Comparison of ENCODE assay signal across 1 cellular context in the genomic region with DNA sequence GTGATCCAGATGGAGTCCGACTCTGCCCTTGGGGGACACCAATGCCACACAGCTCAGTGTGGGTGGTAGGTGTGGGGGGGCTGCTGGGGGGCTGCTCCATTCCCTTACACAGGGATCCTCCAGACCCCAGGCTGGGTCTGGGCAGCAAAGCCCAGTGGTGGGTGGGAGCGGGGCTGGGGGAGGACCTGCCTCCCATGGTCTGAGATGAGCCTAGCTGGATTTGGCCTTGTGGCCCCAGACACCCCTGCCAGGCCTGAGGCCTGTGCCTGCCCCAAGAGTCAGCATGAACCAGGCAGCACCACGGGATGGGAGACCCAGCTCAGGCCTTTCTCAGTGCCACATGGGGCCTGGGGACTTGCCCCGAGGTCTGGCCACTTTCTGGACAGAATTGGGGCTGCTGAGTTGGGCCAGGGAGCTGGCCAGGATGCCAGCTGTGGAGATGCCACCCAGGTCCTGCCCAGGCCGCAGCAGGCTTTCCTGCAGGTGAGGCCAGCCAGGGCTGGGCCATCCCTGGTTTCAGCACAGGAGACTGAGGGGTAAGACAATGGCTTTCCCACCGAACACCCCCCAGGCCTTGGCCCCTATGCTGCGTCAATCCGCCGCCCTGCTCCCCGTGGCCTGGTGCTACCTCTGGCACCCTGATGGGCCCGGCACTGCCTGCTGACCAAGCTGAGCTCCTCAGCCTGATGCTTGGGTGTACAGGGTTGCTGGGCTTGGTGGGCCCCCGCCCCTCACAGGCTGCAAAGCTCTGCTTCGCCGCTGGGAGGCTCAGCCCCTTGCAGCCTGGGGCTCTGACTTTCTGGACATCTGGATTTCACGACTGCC.
TF ChIP-seq lines count a peak whose summit lies in the region.

No MANE protein-coding gene starts in this region.

TF ChIP-seq in HepG2, 621 proteins besides CTCF, POLR2A, EP300 and RAD21 (continued from another document):
- TF ChIP-seq, protein P1, sequence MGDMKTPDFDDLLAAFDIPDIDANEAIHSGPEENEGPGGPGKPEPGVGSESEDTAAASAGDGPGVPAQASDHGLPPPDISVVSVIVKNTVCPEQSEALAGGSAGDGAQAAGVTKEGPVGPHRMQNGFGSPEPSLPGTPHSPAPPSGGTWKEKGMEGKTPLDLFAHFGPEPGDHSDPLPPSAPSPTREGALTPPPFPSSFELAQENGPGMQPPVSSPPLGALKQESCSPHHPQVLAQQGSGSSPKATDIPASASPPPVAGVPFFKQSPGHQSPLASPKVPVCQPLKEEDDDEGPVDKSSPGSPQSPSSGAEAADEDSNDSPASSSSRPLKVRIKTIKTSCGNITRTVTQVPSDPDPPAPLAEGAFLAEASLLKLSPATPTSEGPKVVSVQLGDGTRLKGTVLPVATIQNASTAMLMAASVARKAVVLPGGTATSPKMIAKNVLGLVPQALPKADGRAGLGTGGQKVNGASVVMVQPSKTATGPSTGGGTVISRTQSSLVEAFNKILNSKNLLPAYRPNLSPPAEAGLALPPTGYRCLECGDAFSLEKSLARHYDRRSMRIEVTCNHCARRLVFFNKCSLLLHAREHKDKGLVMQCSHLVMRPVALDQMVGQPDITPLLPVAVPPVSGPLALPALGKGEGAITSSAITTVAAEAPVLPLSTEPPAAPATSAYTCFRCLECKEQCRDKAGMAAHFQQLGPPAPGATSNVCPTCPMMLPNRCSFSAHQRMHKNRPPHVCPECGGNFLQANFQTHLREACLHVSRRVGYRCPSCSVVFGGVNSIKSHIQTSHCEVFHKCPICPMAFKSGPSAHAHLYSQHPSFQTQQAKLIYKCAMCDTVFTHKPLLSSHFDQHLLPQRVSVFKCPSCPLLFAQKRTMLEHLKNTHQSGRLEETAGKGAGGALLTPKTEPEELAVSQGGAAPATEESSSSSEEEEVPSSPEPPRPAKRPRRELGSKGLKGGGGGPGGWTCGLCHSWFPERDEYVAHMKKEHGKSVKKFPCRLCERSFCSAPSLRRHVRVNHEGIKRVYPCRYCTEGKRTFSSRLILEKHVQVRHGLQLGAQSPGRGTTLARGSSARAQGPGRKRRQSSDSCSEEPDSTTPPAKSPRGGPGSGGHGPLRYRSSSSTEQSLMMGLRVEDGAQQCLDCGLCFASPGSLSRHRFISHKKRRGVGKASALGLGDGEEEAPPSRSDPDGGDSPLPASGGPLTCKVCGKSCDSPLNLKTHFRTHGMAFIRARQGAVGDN (CRISPR knock-in tag; IDR thresholded peaks at IDR 0.05): peak; percentile 79
- TF ChIP-seq RFXAP (CRISPR knock-in tag; IDR thresholded peaks at IDR 0.05; ENCODE audit: borderline replicate concordance): no peak
- TF ChIP-seq MATR3 (CRISPR knock-in tag; IDR thresholded peaks at IDR 0.05): no peak
- TF ChIP-seq, protein P2, sequence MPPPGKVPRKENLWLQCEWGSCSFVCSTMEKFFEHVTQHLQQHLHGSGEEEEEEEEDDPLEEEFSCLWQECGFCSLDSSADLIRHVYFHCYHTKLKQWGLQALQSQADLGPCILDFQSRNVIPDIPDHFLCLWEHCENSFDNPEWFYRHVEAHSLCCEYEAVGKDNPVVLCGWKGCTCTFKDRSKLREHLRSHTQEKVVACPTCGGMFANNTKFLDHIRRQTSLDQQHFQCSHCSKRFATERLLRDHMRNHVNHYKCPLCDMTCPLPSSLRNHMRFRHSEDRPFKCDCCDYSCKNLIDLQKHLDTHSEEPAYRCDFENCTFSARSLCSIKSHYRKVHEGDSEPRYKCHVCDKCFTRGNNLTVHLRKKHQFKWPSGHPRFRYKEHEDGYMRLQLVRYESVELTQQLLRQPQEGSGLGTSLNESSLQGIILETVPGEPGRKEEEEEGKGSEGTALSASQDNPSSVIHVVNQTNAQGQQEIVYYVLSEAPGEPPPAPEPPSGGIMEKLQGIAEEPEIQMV (CRISPR knock-in tag; IDR thresholded peaks at IDR 0.05; ENCODE audit: low read depth): 0 out of 2 replicates have a peak, but pooled peaks have one; percentile 5
- TF ChIP-seq, protein P3, sequence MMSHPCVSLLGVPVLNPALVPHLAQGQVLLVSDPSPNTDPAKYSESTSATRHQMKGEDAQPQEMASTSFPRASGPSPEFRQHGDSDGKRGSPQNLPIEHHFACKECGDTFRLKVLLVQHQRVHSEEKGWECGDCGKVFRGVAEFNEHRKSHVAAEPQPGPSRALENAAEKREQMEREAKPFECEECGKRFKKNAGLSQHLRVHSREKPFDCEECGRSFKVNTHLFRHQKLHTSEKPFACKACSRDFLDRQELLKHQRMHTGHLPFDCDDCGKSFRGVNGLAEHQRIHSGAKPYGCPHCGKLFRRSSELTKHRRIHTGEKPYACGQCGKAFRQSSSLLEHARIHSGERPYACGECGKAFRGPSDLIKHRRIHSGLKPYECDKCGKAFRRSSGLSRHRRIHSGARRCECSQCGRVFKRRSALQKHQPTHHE (CRISPR knock-in tag; IDR thresholded peaks at IDR 0.05; ENCODE audit: borderline replicate concordance): no peak
